Comparison of ENCODE assay signal across 9 cellular contexts in genomic region chr3:125914768-125915426, GRCh38. TPM values are rescaled to one million over a fixed set of nuclear protein-coding genes. Genes with fewer than 3 reads are reported as not detected.
DNase-seq lines count a peak whose midpoint lies in the region; ATAC-seq and TF ChIP-seq lines count a peak whose summit lies in the region.
"Not testable (repeated sequence)": the region's sequence is repeated elsewhere in the genome, so short reads cannot be mapped to it uniquely, and the experiment has no call there.
"Had no signal": no experiment of that assay in that cellular context is flagged by ENCODE, and none has a peak within 500 bp of the region (broad histone marks: within the 10 kb centered on the region; RNA-seq: fewer than 3 reads in every experiment).

No MANE protein-coding gene starts in this region.

- H3K4me3 ChIP-seq in MM.1S (ENCODE audit: low read length) (peak overlapping the region; percentile 63), SJSA1 (peak overlapping the region; percentile 48), adrenal gland (peak overlapping the region in 3 of 4 donors; percentile 69 to 83 (median 78)), esophagus (ENCODE audit: low read depth in 1 of 2, low read length in 2 of 2) (peak overlapping the region; percentile 51 to 62), left lung (peak overlapping the region; percentile 54 to 70), uterus (peak overlapping the region; percentile 66 to 67)

- not testable (repeated sequence) for H3K9me2 ChIP-seq in MM.1S (replicated peaks; ENCODE audit: insufficient read depth, low read length)

- H2AFZ ChIP-seq in MM.1S (ENCODE audit: low read length) = peak overlapping the region; percentile 56; the same call in 1 of the 2 replicates

- peaks cover 21% of the 10 kb centered on the region for H3K4me1 ChIP-seq in MM.1S (ENCODE audit: low read length)
- H3K4me1 ChIP-seq in SJSA1 (replicated peaks); adrenal gland (replicated peaks in 1 of 2); esophagus (ENCODE audit: control insufficient read depth in 2 of 2, insufficient read depth in 2 of 2, low read length in 1 of 2); left lung; uterus: not testable (repeated sequence)

- H3K36me3 ChIP-seq in MM.1S (replicated peaks; ENCODE audit: insufficient read depth, low read length); SJSA1; adrenal gland (replicated peaks in 1 of 2); esophagus (ENCODE audit: control insufficient read depth in 2 of 2, insufficient read depth in 2 of 2, low read length in 1 of 2); left lung; uterus: not testable (repeated sequence)

- H3K4me2 ChIP-seq in MM.1S (ENCODE audit: low read depth, low read length) = peak overlapping the region; percentile 81

- not testable (repeated sequence) for TF ChIP-seq POLR2A in adrenal gland (IDR thresholded peaks at IDR 0.05); uterus (IDR thresholded peaks at IDR 0.05)

- not testable (repeated sequence) for H3K9me3 ChIP-seq in MM.1S (replicated peaks; ENCODE audit: insufficient read depth, low read length); SJSA1 (replicated peaks); adrenal gland (replicated peaks in 1 of 3); esophagus (ENCODE audit: control insufficient read depth in 2 of 2, insufficient read depth in 1 of 2, low read depth in 1 of 2, low read length in 1 of 2); left lung; uterus

- 15 to 19% (median 17%) methylated on average over 9 to 12 of the region's 12 CpGs for WGBS in adrenal gland, 4 donors
- WGBS in esophagus, 2 donors = 10 to 12% methylated on average over 12 of the region's 12 CpGs

- H3K79me2 ChIP-seq in MM.1S (ENCODE audit: low read length) = not testable (repeated sequence)

- peaks cover 17% of the 10 kb centered on the region for H3F3A ChIP-seq in MM.1S (ENCODE audit: insufficient read depth, low read length)

- H3K27ac ChIP-seq in MM.1S (ENCODE audit: low read length) (peak overlapping the region; percentile 90; the same call in 1 of the 2 replicates), SJSA1 (peak overlapping the region; percentile 54), adrenal gland (peak overlapping the region; percentile 7 to 97 (median 78)), esophagus (ENCODE audit: low read depth in 2 of 2, low read length in 1 of 2) (peak overlapping the region; percentile 83 to 88), left lung (peak overlapping the region; percentile 78 to 80), uterus (peak overlapping the region; percentile 92 to 94)

- intact Hi-C loops in adrenal gland (cut with DNase I) = loop anchor here in 1 of 2 donors (10.0 kb wide), 1 partner anchor 150 kb away; no protein-coding TSS in a partner anchor
- intact Hi-C loops in left lung (cut with DNase I); uterus (cut with DNase I; ENCODE audit: low total_unique reads): not testable (repeated sequence)

- DNase-seq in EH (ENCODE audit: low read depth) = peak; percentile 67
- DNase-seq in MM.1S, left lung, uterus: not testable (repeated sequence)
- DNase-seq in SJSA1 (ENCODE audit: low read depth in 1 of 2, low spot score in 2 of 2) = peak in 1 of 2 experiments; percentile 46
- peak in 5 of 7 donors; percentile 23 to 75 (median 42) for DNase-seq in adrenal gland
- peak; percentile 28 for DNase-seq in pons (ENCODE audit: low spot score)

- ATAC-seq in left lung = not testable (repeated sequence)

- not testable (repeated sequence) for H4K20me1 ChIP-seq in MM.1S (ENCODE audit: insufficient read depth, low read length)

- peak overlapping the region; percentile 70 for H3K9ac ChIP-seq in MM.1S (ENCODE audit: low read length)

- TF ChIP-seq CTCF in MM.1S (IDR thresholded peaks at IDR 0.05; ENCODE audit: low read length); adrenal gland (IDR thresholded peaks at IDR 0.05); left lung (IDR thresholded peaks at IDR 0.05); uterus (IDR thresholded peaks at IDR 0.05): not testable (repeated sequence)

- H3K27me3 ChIP-seq in MM.1S (replicated peaks; ENCODE audit: insufficient read depth, low read length); SJSA1 (replicated peaks); adrenal gland; esophagus (ENCODE audit: control insufficient read depth in 1 of 2, insufficient read depth in 2 of 2, low read length in 2 of 2); left lung; uterus: not testable (repeated sequence)

RNA-seq across cellular contexts. Expression of gene ROPN1B, which starts 54.1 kb away (rescaled TPM):
- total RNA-seq in SJSA1 (2014; rRNA removed; shearing (Covaris generic)) = not detected in 2 replicates
- total RNA-seq in adrenal gland (under 1 TPM in 5 of 8 donors, not detected in 3; 0.32 to 0.69 (median 0.35) TPM), left lung (under 1 TPM; 0.29 to 0.71 TPM), uterus (under 1 TPM in 1 of 4 donors, not detected in 3; 0.70 TPM)
- polyA plus RNA-seq in adrenal gland (1 to 10 TPM in 1 of 3 donors, under 1 TPM in 2; 0.13 to 1.1 (median 0.72) TPM), esophagus (under 1 TPM in 1 of 2 donors, not detected in 1; 0.06 TPM)
- total RNA-seq: NCI-H460 had no signal
